19 cellular contexts compared by ENCODE assay signal in genomic region chr2:236636261-236636660, GRCh38.
"Had no signal": no experiment of that assay in that cellular context is flagged by ENCODE, and none has a peak within 500 bp of the region (broad histone marks: within the 10 kb centered on the region; RNA-seq: fewer than 3 reads in every experiment).

No MANE protein-coding gene starts in this region.

- H3K27ac ChIP-seq: body of pancreas, cardiac muscle cell, hepatocyte, vagina had no signal

- H3K9me3 ChIP-seq: body of pancreas, vagina had no signal

- H3K36me3 ChIP-seq: cardiac muscle cell, tibial nerve, vagina had no signal

- H3K4me1 ChIP-seq: vagina had no signal

- H3K4me3 ChIP-seq: body of pancreas, cardiac muscle cell, hepatocyte, tibial nerve, vagina had no signal

- ATAC-seq: activated CD8-positive, alpha-beta T cell treated with anti-CD3 and anti-CD28 coated beads, Interleukin-2, amount 10 ng/mL, durations not matched to agents 7 days and 5 days; body of pancreas; esophagus mucosa; stimulated activated naive CD8-positive, alpha-beta T cell treated with anti-CD3 and anti-CD28 coated beads, Interleukin-15, Interleukin-2, amounts not matched to agents 100 U/mL and 50 U/mL, for 24 hours had no signal

- H3K27me3 ChIP-seq: body of pancreas, cardiac muscle cell, hepatocyte, tibial nerve, vagina had no signal

- DNase-seq: activated B cell treated with CpG ODN at 0.5 μM for 24 hours; activated CD4-positive, alpha-beta T cell treated with anti-CD3 and anti-CD28 coated beads for 48 hours; activated CD8-positive, alpha-beta T cell treated with anti-CD3 and anti-CD28 coated beads, Interleukin-2, amount 10 ng/mL, durations not matched to agents 7 days and 5 days; activated gamma-delta T cell treated with Interleukin-2 at 50 U/mL for 16 hours; anterior cingulate cortex; body of pancreas; dermis blood vessel endothelial cell; effector memory CD4-positive, alpha-beta T cell; foreskin melanocyte; nephron progenitor cell; nucleus accumbens; stimulated activated CD4-positive, alpha-beta T cell treated with anti-CD3 and anti-CD28 coated beads, Interleukin-4, amount 100 ng/mL, for 1 hour; stimulated activated naive CD8-positive, alpha-beta T cell treated with anti-CD3 and anti-CD28 coated beads, Interleukin-15, Interleukin-2, amounts not matched to agents 100 U/mL and 50 U/mL, for 24 hours; T1000 had no signal
